ENCODE assay signal across 2 cellular contexts in the genomic region with DNA sequence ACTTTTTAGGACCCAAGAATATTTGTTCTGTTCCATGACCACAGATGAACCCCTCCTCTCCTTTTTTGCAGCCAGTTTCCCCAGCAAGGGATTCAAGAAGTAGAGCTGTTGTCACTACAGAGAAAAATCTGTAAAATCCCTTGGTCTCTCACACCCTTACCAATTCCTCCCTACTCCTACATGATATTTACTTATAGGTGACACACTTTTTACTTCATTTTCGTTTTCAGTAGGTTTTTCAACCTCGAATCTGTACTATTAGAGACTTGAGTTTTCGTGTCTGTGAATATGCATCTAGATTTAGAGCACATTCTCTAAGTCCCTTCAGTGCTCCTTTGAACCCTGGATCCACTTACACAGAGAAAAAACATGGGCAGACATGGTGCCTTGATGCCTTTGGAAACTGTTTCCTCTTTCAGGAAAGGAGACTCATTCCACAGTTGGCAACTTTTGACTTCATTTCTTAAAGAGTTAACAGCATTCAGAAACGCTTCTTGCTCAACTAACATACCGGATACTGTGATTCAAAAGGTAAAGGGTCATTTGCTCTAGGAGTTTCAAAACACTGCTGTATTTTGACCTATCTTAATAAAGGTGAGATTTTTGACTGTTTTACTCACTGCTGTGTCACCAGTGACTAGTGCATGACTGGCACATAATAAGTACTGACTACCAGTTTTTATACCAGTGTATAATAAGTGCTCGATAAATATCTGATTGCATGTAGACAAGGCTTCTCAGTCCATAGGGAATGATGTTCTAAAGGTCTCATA.
A peak's percentile ranks its signal among the peaks of the same experiment; 100 is the strongest.
TF ChIP-seq lines count a peak whose summit lies in the region.

No MANE protein-coding gene starts in this region.

TF ChIP-seq in GM23338, 12 proteins besides CTCF, POLR2A, EP300 and RAD21 (continued from another document):
- TF ChIP-seq, protein P1, sequence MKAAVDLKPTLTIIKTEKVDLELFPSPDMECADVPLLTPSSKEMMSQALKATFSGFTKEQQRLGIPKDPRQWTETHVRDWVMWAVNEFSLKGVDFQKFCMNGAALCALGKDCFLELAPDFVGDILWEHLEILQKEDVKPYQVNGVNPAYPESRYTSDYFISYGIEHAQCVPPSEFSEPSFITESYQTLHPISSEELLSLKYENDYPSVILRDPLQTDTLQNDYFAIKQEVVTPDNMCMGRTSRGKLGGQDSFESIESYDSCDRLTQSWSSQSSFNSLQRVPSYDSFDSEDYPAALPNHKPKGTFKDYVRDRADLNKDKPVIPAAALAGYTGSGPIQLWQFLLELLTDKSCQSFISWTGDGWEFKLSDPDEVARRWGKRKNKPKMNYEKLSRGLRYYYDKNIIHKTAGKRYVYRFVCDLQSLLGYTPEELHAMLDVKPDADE (IDR thresholded peaks at IDR 0.05), result no peak
- TF ChIP-seq POLR2AphosphoS5 (IDR thresholded peaks at IDR 0.05; ENCODE audit: low read depth), result no peak
- no peak for TF ChIP-seq ZNF331 (CRISPR knock-in tag; IDR thresholded peaks at IDR 0.05; ENCODE audit: low read depth)
- TF ChIP-seq NANOG (IDR thresholded peaks at IDR 0.05; ENCODE audit: borderline replicate concordance), result no peak
- TF ChIP-seq EZH2 (IDR thresholded peaks at IDR 0.05; ENCODE audit: low read depth, unreplicated experiment), result no peak
- TF ChIP-seq STAT1 (IDR thresholded peaks at IDR 0.05; ENCODE audit: unreplicated experiment), result no peak
- TF ChIP-seq, protein P2, sequence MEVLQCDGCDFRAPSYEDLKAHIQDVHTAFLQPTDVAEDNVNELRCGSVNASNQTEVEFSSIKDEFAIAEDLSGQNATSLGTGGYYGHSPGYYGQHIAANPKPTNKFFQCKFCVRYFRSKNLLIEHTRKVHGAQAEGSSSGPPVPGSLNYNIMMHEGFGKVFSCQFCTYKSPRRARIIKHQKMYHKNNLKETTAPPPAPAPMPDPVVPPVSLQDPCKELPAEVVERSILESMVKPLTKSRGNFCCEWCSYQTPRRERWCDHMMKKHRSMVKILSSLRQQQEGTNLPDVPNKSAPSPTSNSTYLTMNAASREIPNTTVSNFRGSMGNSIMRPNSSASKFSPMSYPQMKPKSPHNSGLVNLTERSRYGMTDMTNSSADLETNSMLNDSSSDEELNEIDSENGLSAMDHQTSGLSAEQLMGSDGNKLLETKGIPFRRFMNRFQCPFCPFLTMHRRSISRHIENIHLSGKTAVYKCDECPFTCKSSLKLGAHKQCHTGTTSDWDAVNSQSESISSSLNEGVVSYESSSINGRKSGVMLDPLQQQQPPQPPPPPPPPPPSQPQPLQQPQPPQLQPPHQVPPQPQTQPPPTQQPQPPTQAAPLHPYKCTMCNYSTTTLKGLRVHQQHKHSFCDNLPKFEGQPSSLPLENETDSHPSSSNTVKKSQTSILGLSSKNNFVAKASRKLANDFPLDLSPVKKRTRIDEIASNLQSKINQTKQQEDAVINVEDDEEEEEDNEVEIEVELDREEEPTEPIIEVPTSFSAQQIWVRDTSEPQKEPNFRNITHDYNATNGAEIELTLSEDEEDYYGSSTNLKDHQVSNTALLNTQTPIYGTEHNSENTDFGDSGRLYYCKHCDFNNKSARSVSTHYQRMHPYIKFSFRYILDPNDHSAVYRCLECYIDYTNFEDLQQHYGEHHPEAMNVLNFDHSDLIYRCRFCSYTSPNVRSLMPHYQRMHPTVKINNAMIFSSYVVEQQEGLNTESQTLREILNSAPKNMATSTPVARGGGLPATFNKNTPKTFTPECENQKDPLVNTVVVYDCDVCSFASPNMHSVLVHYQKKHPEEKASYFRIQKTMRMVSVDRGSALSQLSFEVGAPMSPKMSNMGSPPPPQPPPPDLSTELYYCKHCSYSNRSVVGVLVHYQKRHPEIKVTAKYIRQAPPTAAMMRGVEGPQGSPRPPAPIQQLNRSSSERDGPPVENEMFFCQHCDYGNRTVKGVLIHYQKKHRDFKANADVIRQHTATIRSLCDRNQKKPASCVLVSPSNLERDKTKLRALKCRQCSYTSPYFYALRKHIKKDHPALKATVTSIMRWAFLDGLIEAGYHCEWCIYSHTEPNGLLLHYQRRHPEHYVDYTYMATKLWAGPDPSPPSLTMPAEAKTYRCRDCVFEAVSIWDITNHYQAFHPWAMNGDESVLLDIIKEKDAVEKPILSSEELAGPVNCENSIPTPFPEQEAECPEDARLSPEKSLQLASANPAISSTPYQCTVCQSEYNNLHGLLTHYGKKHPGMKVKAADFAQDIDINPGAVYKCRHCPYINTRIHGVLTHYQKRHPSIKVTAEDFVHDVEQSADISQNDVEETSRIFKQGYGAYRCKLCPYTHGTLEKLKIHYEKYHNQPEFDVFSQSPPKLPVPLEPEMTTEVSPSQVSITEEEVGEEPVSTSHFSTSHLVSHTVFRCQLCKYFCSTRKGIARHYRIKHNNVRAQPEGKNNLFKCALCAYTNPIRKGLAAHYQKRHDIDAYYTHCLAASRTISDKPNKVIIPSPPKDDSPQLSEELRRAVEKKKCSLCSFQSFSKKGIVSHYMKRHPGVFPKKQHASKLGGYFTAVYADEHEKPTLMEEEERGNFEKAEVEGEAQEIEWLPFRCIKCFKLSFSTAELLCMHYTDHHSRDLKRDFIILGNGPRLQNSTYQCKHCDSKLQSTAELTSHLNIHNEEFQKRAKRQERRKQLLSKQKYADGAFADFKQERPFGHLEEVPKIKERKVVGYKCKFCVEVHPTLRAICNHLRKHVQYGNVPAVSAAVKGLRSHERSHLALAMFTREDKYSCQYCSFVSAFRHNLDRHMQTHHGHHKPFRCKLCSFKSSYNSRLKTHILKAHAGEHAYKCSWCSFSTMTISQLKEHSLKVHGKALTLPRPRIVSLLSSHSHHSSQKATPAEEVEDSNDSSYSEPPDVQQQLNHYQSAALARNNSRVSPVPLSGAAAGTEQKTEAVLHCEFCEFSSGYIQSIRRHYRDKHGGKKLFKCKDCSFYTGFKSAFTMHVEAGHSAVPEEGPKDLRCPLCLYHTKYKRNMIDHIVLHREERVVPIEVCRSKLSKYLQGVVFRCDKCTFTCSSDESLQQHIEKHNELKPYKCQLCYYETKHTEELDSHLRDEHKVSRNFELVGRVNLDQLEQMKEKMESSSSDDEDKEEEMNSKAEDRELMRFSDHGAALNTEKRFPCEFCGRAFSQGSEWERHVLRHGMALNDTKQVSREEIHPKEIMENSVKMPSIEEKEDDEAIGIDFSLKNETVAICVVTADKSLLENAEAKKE (CRISPR knock-in tag; IDR thresholded peaks at IDR 0.05), result no peak
- no peak for TF ChIP-seq JUNB (IDR thresholded peaks at IDR 0.05; ENCODE audit: unreplicated experiment)

TF ChIP-seq in SK-N-SH, 30 proteins besides CTCF, POLR2A, EP300 and RAD21 (continued from another document):
- TF ChIP-seq, protein P3, sequence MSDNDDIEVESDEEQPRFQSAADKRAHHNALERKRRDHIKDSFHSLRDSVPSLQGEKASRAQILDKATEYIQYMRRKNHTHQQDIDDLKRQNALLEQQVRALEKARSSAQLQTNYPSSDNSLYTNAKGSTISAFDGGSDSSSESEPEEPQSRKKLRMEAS (IDR thresholded peaks at IDR 0.05; ENCODE audit: low read depth), result no peak
- no peak for TF ChIP-seq RFX5 (IDR thresholded peaks at IDR 0.05; ENCODE audit: low read length)
- TF ChIP-seq, protein P4, sequence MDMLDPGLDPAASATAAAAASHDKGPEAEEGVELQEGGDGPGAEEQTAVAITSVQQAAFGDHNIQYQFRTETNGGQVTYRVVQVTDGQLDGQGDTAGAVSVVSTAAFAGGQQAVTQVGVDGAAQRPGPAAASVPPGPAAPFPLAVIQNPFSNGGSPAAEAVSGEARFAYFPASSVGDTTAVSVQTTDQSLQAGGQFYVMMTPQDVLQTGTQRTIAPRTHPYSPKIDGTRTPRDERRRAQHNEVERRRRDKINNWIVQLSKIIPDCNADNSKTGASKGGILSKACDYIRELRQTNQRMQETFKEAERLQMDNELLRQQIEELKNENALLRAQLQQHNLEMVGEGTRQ (IDR thresholded peaks at IDR 0.05; ENCODE audit: borderline replicate concordance, low read depth, low read length), result no peak
- TF ChIP-seq SIN3A (IDR thresholded peaks at IDR 0.05; ENCODE audit: borderline replicate concordance, low read depth, low read length), result no peak
- TF ChIP-seq FOSL2 (IDR thresholded peaks at IDR 0.05; ENCODE audit: borderline replicate concordance, low read depth), result peak; percentile 87
- TF ChIP-seq RXRA (IDR thresholded peaks at IDR 0.05; ENCODE audit: borderline replicate concordance, low read depth), result peak; percentile 91; the same call in 1 of the 2 replicates
- TF ChIP-seq GABPA (IDR thresholded peaks at IDR 0.05; ENCODE audit: low read depth), result no peak
- peak; percentile 53; the same call in 1 of the 2 replicates for TF ChIP-seq NFIC (IDR thresholded peaks at IDR 0.05; ENCODE audit: borderline replicate concordance)
- TF ChIP-seq, protein P5, sequence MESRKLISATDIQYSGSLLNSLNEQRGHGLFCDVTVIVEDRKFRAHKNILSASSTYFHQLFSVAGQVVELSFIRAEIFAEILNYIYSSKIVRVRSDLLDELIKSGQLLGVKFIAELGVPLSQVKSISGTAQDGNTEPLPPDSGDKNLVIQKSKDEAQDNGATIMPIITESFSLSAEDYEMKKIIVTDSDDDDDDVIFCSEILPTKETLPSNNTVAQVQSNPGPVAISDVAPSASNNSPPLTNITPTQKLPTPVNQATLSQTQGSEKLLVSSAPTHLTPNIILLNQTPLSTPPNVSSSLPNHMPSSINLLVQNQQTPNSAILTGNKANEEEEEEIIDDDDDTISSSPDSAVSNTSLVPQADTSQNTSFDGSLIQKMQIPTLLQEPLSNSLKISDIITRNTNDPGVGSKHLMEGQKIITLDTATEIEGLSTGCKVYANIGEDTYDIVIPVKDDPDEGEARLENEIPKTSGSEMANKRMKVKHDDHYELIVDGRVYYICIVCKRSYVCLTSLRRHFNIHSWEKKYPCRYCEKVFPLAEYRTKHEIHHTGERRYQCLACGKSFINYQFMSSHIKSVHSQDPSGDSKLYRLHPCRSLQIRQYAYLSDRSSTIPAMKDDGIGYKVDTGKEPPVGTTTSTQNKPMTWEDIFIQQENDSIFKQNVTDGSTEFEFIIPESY (IDR thresholded peaks at IDR 0.05; ENCODE audit: borderline replicate concordance, low read depth), result 0 out of 2 replicates have a peak, but pooled peaks have one; percentile 24
- no peak for TF ChIP-seq YY1 (IDR thresholded peaks at IDR 0.05; ENCODE audit: low read depth)
- TF ChIP-seq TCF12 (IDR thresholded peaks at IDR 0.05), result peak; percentile 68
- peak; percentile 48; the same call in 1 of the 2 replicates for TF ChIP-seq MEF2A (IDR thresholded peaks at IDR 0.05; ENCODE audit: borderline replicate concordance, low read depth)
- TF ChIP-seq POLR2AphosphoS5 (IDR thresholded peaks at IDR 0.05; ENCODE audit: low read depth, low read length), result peak; percentile 15; the same call in 1 of the 2 replicates
- no peak for TF ChIP-seq FOXM1 (IDR thresholded peaks at IDR 0.05; ENCODE audit: low read depth)
- TF ChIP-seq SMC3 (IDR thresholded peaks at IDR 0.05; ENCODE audit: low read depth, low read length), result no peak
- TF ChIP-seq JUND (IDR thresholded peaks at IDR 0.05), result peak; percentile 61
- TF ChIP-seq GATA2 (CRISPR knock-in tag; IDR thresholded peaks at IDR 0.05), result no peak
- no peak for TF ChIP-seq MXI1 (IDR thresholded peaks at IDR 0.05; ENCODE audit: low read depth, low read length)
- TF ChIP-seq ELF1 (IDR thresholded peaks at IDR 0.05), result no peak
- TF ChIP-seq, protein P6, sequence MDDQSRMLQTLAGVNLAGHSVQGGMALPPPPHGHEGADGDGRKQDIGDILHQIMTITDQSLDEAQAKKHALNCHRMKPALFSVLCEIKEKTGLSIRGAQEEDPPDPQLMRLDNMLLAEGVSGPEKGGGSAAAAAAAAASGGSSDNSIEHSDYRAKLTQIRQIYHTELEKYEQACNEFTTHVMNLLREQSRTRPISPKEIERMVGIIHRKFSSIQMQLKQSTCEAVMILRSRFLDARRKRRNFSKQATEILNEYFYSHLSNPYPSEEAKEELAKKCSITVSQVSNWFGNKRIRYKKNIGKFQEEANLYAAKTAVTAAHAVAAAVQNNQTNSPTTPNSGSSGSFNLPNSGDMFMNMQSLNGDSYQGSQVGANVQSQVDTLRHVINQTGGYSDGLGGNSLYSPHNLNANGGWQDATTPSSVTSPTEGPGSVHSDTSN (IDR thresholded peaks at IDR 0.05), result peak; percentile 66
